In genomic region chr7:50142421-50143113, GRCh38 we compare ENCODE assay signal across 8 cellular contexts. TPM values are rescaled to one million over a fixed set of nuclear protein-coding genes. Genes with fewer than 3 reads are reported as not detected.
DNase-seq lines count a peak whose midpoint lies in the region; ATAC-seq and TF ChIP-seq lines count a peak whose summit lies in the region.

No MANE protein-coding gene starts in this region.

- no peak for DNase-seq in right atrium auricular region (ENCODE audit: low spot score)
- DNase-seq in cardiac septum (ENCODE audit: low spot score): no peak
- peak; percentile 30 for DNase-seq in NCI-H748 treated with DMSO at 0.1 percent for 48 hours (lab: John Stamatoyannopoulos, UW)
- DNase-seq in body of pancreas: peak in 1 of 4 donors; percentile 16
- no peak for DNase-seq in lower lobe of right lung
- DNase-seq in middle frontal gyrus (ENCODE audit: extremely low spot score, low spot score): no peak

- TF ChIP-seq CTCF in right atrium auricular region (IDR thresholded peaks at IDR 0.05) (peak; percentile 61 to 75), body of pancreas (IDR thresholded peaks at IDR 0.05) (peak; percentile 24 to 71 (median 64)), lower lobe of right lung (IDR thresholded peaks at IDR 0.05) (peak; percentile 72)

- no peaks in the 10 kb centered on the region for H3K4me1 ChIP-seq in right atrium auricular region
- no peaks in the 10 kb centered on the region for H3K4me1 ChIP-seq in body of pancreas
- no peaks in the 10 kb centered on the region for H3K4me1 ChIP-seq in lower lobe of right lung

- no peaks in the 10 kb centered on the region for H3K9me3 ChIP-seq in right atrium auricular region
- no peaks in the 10 kb centered on the region for H3K9me3 ChIP-seq in body of pancreas
- no peaks in the 10 kb centered on the region for H3K9me3 ChIP-seq in lower lobe of right lung

- H3K4me3 ChIP-seq in right atrium auricular region (no peak overlapping the region), body of pancreas (no peak overlapping the region), lower lobe of right lung (no peak overlapping the region)

- peak; percentile 35 for ATAC-seq in HG02610 (IDR thresholded peaks at IDR 0.05; ENCODE audit: unreplicated experiment)
- no peak for ATAC-seq in body of pancreas
- no peak for ATAC-seq in lower lobe of right lung
- ATAC-seq in GM21717 (IDR thresholded peaks at IDR 0.05; ENCODE audit: unreplicated experiment): no peak

- intact Hi-C loops in cardiac septum (cut with DNase I) (loop anchor here (5.0 kb wide), 1 partner anchor 275 kb away; no protein-coding TSS in a partner anchor), body of pancreas (cut with DNase I) (no loop called here), lower lobe of right lung (cut with DNase I) (no loop called here)

- TF ChIP-seq POLR2A in body of pancreas (IDR thresholded peaks at IDR 0.05): no peak

- H3K27me3 ChIP-seq in right atrium auricular region: no peaks in the 10 kb centered on the region
- H3K27me3 ChIP-seq in body of pancreas: no peaks in the 10 kb centered on the region
- H3K27me3 ChIP-seq in lower lobe of right lung (ENCODE audit: low read depth): no peaks in the 10 kb centered on the region

- H3K36me3 ChIP-seq in right atrium auricular region: no peaks in the 10 kb centered on the region
- no peaks in the 10 kb centered on the region for H3K36me3 ChIP-seq in body of pancreas (replicated peaks in 1 of 2; ENCODE audit: insufficient read depth in 1 of 2, low read depth in 2 of 2)
- H3K36me3 ChIP-seq in lower lobe of right lung: no peaks in the 10 kb centered on the region

- 15 to 21% methylated on average over 5 of the region's 5 CpGs for WGBS in body of pancreas, 2 donors

- H3K27ac ChIP-seq in right atrium auricular region: no peak overlapping the region
- H3K27ac ChIP-seq in body of pancreas: no peak overlapping the region
- H3K27ac ChIP-seq in lower lobe of right lung: no peak overlapping the region

RNA-seq across cellular contexts. Expression of gene ZPBP, which starts 49.5 kb away (rescaled TPM):
- not detected for total RNA-seq in right atrium auricular region
- total RNA-seq in cardiac septum: not detected
- not detected for total RNA-seq in body of pancreas
- total RNA-seq in lower lobe of right lung: not detected
